ENCODE assay signal across 9 cellular contexts in the genomic region with DNA sequence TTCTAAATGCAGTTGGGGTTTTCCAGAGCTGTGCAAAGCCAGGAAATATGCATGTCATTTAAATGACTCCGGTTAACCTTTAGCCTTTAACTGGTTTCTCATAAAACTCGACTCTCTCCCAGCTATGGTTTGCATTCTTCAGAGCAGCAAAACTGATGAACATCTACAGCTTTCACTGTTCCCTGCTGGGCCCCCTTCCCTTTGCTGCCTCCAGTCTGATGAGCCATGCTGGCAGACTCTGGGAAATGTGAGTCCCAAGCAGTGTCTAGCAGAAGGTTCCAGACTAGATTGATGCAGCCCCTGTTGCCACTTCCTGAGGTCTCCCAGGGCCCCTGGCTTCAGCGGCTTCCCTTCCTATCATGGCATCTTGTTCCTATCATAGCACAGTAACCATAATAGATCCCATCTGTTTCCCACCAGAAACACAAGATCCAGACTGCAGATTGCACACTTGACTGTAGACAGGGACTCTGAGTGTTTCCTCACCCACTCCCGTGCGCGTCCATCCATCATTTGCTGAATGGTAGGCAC.
DNase-seq lines count a peak whose midpoint lies in the region; ATAC-seq, FAIRE-seq and TF ChIP-seq lines count a peak whose summit lies in the region.
"Had no signal": no experiment of that assay in that cellular context is flagged by ENCODE, and none has a peak within 500 bp of the region (broad histone marks: within the 10 kb centered on the region; RNA-seq: fewer than 3 reads in every experiment).

No MANE protein-coding gene starts in this region.

- no peaks in the 10 kb centered on the region for H3K9me3 Mint-ChIP-seq in CD4-positive, alpha-beta T cell
- H3K9me3 Mint-ChIP-seq in astrocyte (ENCODE audit: unreplicated experiment) = no peaks in the 10 kb centered on the region
- no peaks in the 10 kb centered on the region for H3K9me3 Mint-ChIP-seq in naive thymus-derived CD4-positive, alpha-beta T cell

- H3K9ac ChIP-seq in astrocyte (ENCODE audit: low read length) = peak overlapping the region; percentile 68

- H3K4me3 ChIP-seq in astrocyte (ENCODE audit: insufficient read depth, low read depth, low read length) = no peak overlapping the region
- H3K4me3 ChIP-seq in naive thymus-derived CD4-positive, alpha-beta T cell (ENCODE audit: low read length) = no peak overlapping the region
- H3K4me3 ChIP-seq: thoracic aorta had no signal

- H3K4me1 Mint-ChIP-seq in CD4-positive, alpha-beta T cell (ENCODE audit: low read depth) = peaks cover 37% of the 10 kb centered on the region
- peaks cover 65% of the 10 kb centered on the region for H3K4me1 Mint-ChIP-seq in astrocyte (ENCODE audit: low read depth, unreplicated experiment)
- H3K4me1 Mint-ChIP-seq in naive thymus-derived CD4-positive, alpha-beta T cell = peaks cover 10 to 90% (median 41%) of the 10 kb centered on the region in 7 donors

- H3K79me2 ChIP-seq in astrocyte (ENCODE audit: insufficient read depth, low read length) = no peaks in the 10 kb centered on the region

- no peaks in the 10 kb centered on the region for H3K9me3 ChIP-seq in CD4-positive, alpha-beta T cell (ENCODE audit: control insufficient read depth, low read length)
- no peaks in the 10 kb centered on the region for H3K9me3 ChIP-seq in astrocyte (ENCODE audit: insufficient read depth, low read depth, low read length)
- H3K9me3 ChIP-seq in naive thymus-derived CD4-positive, alpha-beta T cell (ENCODE audit: control insufficient read depth in 2 of 3, low read length in 3 of 3) = no peaks in the 10 kb centered on the region
- H3K9me3 ChIP-seq: thoracic aorta had no signal

- no peak for FAIRE-seq in astrocyte (lab: Jason Lieb, UNC)

- H3K27me3 ChIP-seq in CD4-positive, alpha-beta T cell (ENCODE audit: control insufficient read depth, insufficient read depth, low read length) = no peaks in the 10 kb centered on the region
- no peaks in the 10 kb centered on the region for H3K27me3 ChIP-seq in astrocyte (ENCODE audit: insufficient read depth, low read length)
- no peaks in the 10 kb centered on the region for H3K27me3 ChIP-seq in naive thymus-derived CD4-positive, alpha-beta T cell (ENCODE audit: control insufficient read depth in 2 of 2, insufficient read depth in 2 of 2, low read length in 2 of 2)

- H4K20me1 ChIP-seq in astrocyte (ENCODE audit: insufficient read depth, low read length) = peaks cover 4% of the 10 kb centered on the region

- DNase-seq in CD4-positive, alpha-beta T cell = no peak
- DNase-seq in HT1080 (ENCODE audit: low read depth) (peak; percentile 66), astrocyte (ENCODE audit: low read depth) (peak; percentile 95), Kasumi-1 (lab: John Stamatoyannopoulos, UW) (no peak), NCI-H774 (lab: John Stamatoyannopoulos, UW) (no peak), RWPE1 (ENCODE audit: low spot score) (no peak)
- no peak for DNase-seq in naive thymus-derived CD4-positive, alpha-beta T cell

- peak overlapping the region; percentile 5 for H3K27ac Mint-ChIP-seq in CD4-positive, alpha-beta T cell
- H3K27ac Mint-ChIP-seq in astrocyte (ENCODE audit: unreplicated experiment) = peak overlapping the region; percentile 99
- peak overlapping the region in 6 of 9 donors; percentile 38 to 93 (median 68) for H3K27ac Mint-ChIP-seq in naive thymus-derived CD4-positive, alpha-beta T cell

- H2AFZ ChIP-seq in astrocyte (ENCODE audit: low read depth, low read length) = no peak overlapping the region

- peaks cover 12% of the 10 kb centered on the region for H3K36me3 Mint-ChIP-seq in CD4-positive, alpha-beta T cell (ENCODE audit: low read depth)
- H3K36me3 Mint-ChIP-seq in astrocyte (ENCODE audit: low read depth, unreplicated experiment) = peaks cover 9% of the 10 kb centered on the region
- H3K36me3 Mint-ChIP-seq in naive thymus-derived CD4-positive, alpha-beta T cell = peaks cover 4 to 35% (median 10%) of the 10 kb centered on the region in 5 donors

- CTCF ChIA-PET in CD4-positive, alpha-beta T cell (lab: Charles Lee) = no interaction called here
- CTCF ChIA-PET in naive thymus-derived CD4-positive, alpha-beta T cell (lab: Charles Lee) = no interaction called here
- CTCF ChIA-PET in RWPE1 (lab: Yijun Ruan, JAX) = no interaction called here

- H3K4me1 ChIP-seq in astrocyte (ENCODE audit: insufficient read depth, low read length) = peaks cover 55% of the 10 kb centered on the region
- H3K4me1 ChIP-seq in naive thymus-derived CD4-positive, alpha-beta T cell (ENCODE audit: control insufficient read depth in 2 of 2, insufficient read depth in 2 of 2, low read length in 2 of 2) = peaks cover 5 to 24% of the 10 kb centered on the region in 2 donors

- no peaks in the 10 kb centered on the region for H3K27me3 Mint-ChIP-seq in CD4-positive, alpha-beta T cell
- no peaks in the 10 kb centered on the region for H3K27me3 Mint-ChIP-seq in astrocyte (ENCODE audit: low read depth, unreplicated experiment)
- H3K27me3 Mint-ChIP-seq in naive thymus-derived CD4-positive, alpha-beta T cell = no peaks in the 10 kb centered on the region

- ATAC-seq in CD4-positive, alpha-beta T cell (ENCODE audit: poor library complexity) = peak; percentile 21
- no peak for ATAC-seq in naive thymus-derived CD4-positive, alpha-beta T cell
- no peak for ATAC-seq in HG02759 (IDR thresholded peaks at IDR 0.05; ENCODE audit: unreplicated experiment)

- POLR2A ChIA-PET in CD4-positive, alpha-beta T cell (lab: Charles Lee) = no interaction called here
- POLR2A ChIA-PET in naive thymus-derived CD4-positive, alpha-beta T cell (lab: Charles Lee) = no interaction called here
- POLR2A ChIA-PET in RWPE1 (lab: Yijun Ruan, JAX; ENCODE audit: low non-redundant PET) = no interaction called here

- intact Hi-C loops in CD4-positive, alpha-beta T cell (cut with DNase I, micrococcal nuclease) = no loop called here
- intact Hi-C loops in naive thymus-derived CD4-positive, alpha-beta T cell (cut with micrococcal nuclease) = loop anchor here in 1 of 2 donors (1.0 kb wide), 1 partner anchor 15 kb away; no protein-coding TSS in a partner anchor

- TF ChIP-seq CTCF in CD4-positive, alpha-beta T cell (IDR thresholded peaks at IDR 0.05) = no peak
- TF ChIP-seq CTCF in astrocyte (IDR thresholded peaks at IDR 0.05; ENCODE audit: insufficient read depth, low read depth, low read length) (no peak), RWPE1 (conservative IDR thresholded peaks at IDR 0.05; ENCODE audit: low read depth) (no peak)

- H3K4me3 Mint-ChIP-seq in CD4-positive, alpha-beta T cell = peak overlapping the region; percentile 30
- H3K4me3 Mint-ChIP-seq in astrocyte (ENCODE audit: unreplicated experiment) = peak overlapping the region; percentile 62
- H3K4me3 Mint-ChIP-seq in naive thymus-derived CD4-positive, alpha-beta T cell = peak overlapping the region in 4 of 10 donors; percentile 25 to 81 (median 63)

- H3K4me2 ChIP-seq in astrocyte (ENCODE audit: low read length) = peak overlapping the region; percentile 73

- H3K27ac ChIP-seq in CD4-positive, alpha-beta T cell (ENCODE audit: low read depth, low read length) = no peak overlapping the region
- H3K27ac ChIP-seq in astrocyte (ENCODE audit: low read depth, low read length) = peak overlapping the region; percentile 87
- no peak overlapping the region for H3K27ac ChIP-seq in naive thymus-derived CD4-positive, alpha-beta T cell (ENCODE audit: low read depth, low read length)
- no peak overlapping the region for H3K27ac ChIP-seq in RWPE1

- no peaks in the 10 kb centered on the region for H3K36me3 ChIP-seq in astrocyte (ENCODE audit: insufficient read depth, low read length)
- H3K36me3 ChIP-seq in naive thymus-derived CD4-positive, alpha-beta T cell (ENCODE audit: control insufficient read depth in 2 of 3, insufficient read depth in 3 of 3, low read length in 3 of 3) = peaks cover 0 to 20% (median 0%) of the 10 kb centered on the region in 3 experiments
- H3K36me3 ChIP-seq: thoracic aorta had no signal

Comparison
In these comparisons a context has a peak if more than half of its experiments do, and no peak if none do; other contexts are left out.
1. DNase-seq: peak in HT1080 (single experiment) and astrocyte (single experiment); none in CD4-positive, alpha-beta T cell (0 of 10), naive thymus-derived CD4-positive, alpha-beta T cell (0 of 9), Kasumi-1 (0 of 2), NCI-H774 (single experiment) and RWPE1 (single experiment).
2. H3K27ac Mint-ChIP-seq: peak in every context shown above with its lines; median percentile 99 in astrocyte; 68 in naive thymus-derived CD4-positive, alpha-beta T cell; 5 in CD4-positive, alpha-beta T cell.